17 cellular contexts compared by ENCODE assay signal in genomic region chr4:80264352-80264647, GRCh38. TPM values are rescaled to one million over a fixed set of nuclear protein-coding genes. Genes with fewer than 3 reads are reported as not detected.
A peak's percentile ranks its signal among the peaks of the same experiment; 100 is the strongest.
DNase-seq lines count a peak whose midpoint lies in the region; ATAC-seq and TF ChIP-seq lines count a peak whose summit lies in the region.
"Had no signal": no experiment of that assay in that cellular context is flagged by ENCODE, and none has a peak within 500 bp of the region (broad histone marks: within the 10 kb centered on the region; RNA-seq: fewer than 3 reads in every experiment).

No MANE protein-coding gene starts in this region.

- H3K23ac ChIP-seq in mesenchymal stem cell (ENCODE audit: low read length in 2 of 2), result no peak overlapping the region

- H3K4me1 ChIP-seq in endodermal cell (ENCODE audit: control insufficient read depth, insufficient read depth, low read length), result peaks cover 12% of the 10 kb centered on the region
- peaks cover 12% of the 10 kb centered on the region for H3K4me1 ChIP-seq in mesenchymal stem cell (ENCODE audit: control insufficient read depth, insufficient read depth, low read depth, low read length)

- H3K27me3 Mint-ChIP-seq in WTC11 (ENCODE audit: low read depth), result peaks cover 100% of the 10 kb centered on the region
- peaks cover 99% of the 10 kb centered on the region for H3K27me3 Mint-ChIP-seq in endodermal cell (ENCODE audit: insufficient read depth)
- H3K27me3 Mint-ChIP-seq in type B pancreatic cell, result peaks cover 99% of the 10 kb centered on the region

- no peak for TF ChIP-seq CTCF in WTC11 (IDR thresholded peaks at IDR 0.05)
- TF ChIP-seq CTCF in endodermal cell (conservative IDR thresholded peaks at IDR 0.05), result no peak
- no peak for TF ChIP-seq CTCF in type B pancreatic cell (conservative IDR thresholded peaks at IDR 0.05)
- no peak for TF ChIP-seq CTCF in GM13976 (IDR thresholded peaks at IDR 0.05; ENCODE audit: borderline replicate concordance, control extremely low read depth, extremely low read depth, insufficient read depth, missing control alignments)

- H3K4ac ChIP-seq in mesenchymal stem cell (ENCODE audit: low read depth in 1 of 2, low read length in 2 of 2), result no peak overlapping the region

- no peak overlapping the region for H3K27ac Mint-ChIP-seq in WTC11
- H3K27ac Mint-ChIP-seq in endodermal cell, result no peak overlapping the region
- H3K27ac Mint-ChIP-seq in type B pancreatic cell, result no peak overlapping the region
- H3K27ac Mint-ChIP-seq: H9 had no signal

- CTCF ChIA-PET in WTC11 (lab: Charles Lee), result interaction anchor here (1.3 kb wide), 2 partner anchors 59 to 62 kb away, joined by 4 to 5 read pairs; no protein-coding TSS in a partner anchor

- peaks cover 3% of the 10 kb centered on the region for H3K79me1 ChIP-seq in mesenchymal stem cell (replicated peaks; ENCODE audit: low read length, poor library complexity, severe bottlenecking)

- H2BK15ac ChIP-seq in mesenchymal stem cell (ENCODE audit: low read depth, poor library complexity, severe bottlenecking), result no peak overlapping the region

- H3K9me3 Mint-ChIP-seq in WTC11 (no peaks in the 10 kb centered on the region), endodermal cell (no peaks in the 10 kb centered on the region), type B pancreatic cell (peaks cover 6% of the 10 kb centered on the region)
- H3K9me3 Mint-ChIP-seq: H9 had no signal

- no peak overlapping the region for H3K18ac ChIP-seq in mesenchymal stem cell (ENCODE audit: low read depth in 1 of 2, low read length in 2 of 2)

- no peak overlapping the region for H4K91ac ChIP-seq in mesenchymal stem cell (ENCODE audit: low read length)

- no peak overlapping the region for H3K4me2 ChIP-seq in mesenchymal stem cell (ENCODE audit: low read length, poor library complexity, severe bottlenecking)

- in situ Hi-C loops in GM13976 (cut with MboI; ENCODE audit: low sequenced_read_pairs, unreplicated experiment), result no loop called here

- no peak overlapping the region for H2AFZ ChIP-seq in mesenchymal stem cell (ENCODE audit: low read depth, low read length)

- no peak for ATAC-seq in WTC11
- ATAC-seq: Panc1 had no signal

- no peak for DNase-seq in WTC11 (ENCODE audit: low spot score)
- DNase-seq in endodermal cell, result peak; percentile 46
- no peak for DNase-seq in mesenchymal stem cell
- no peak for DNase-seq in type B pancreatic cell (ENCODE audit: extremely low spot score, unreplicated experiment)
- no peak for DNase-seq in activated naive CD4-positive, alpha-beta T cell treated with Interleukin-2 at 50 U/mL for 16 hours
- no peak for DNase-seq in posterior cingulate gyrus
- DNase-seq in GM13976 (ENCODE audit: low spot score), result no peak
- DNase-seq: DMS79, NCI-H1092 treated with DMSO at 0.1 percent for 48 hours, NCI-H146, NCI-H2029 treated with DMSO at 0.1 percent for 48 hours, NCI-H2171 treated with DMSO at 0.1 percent for 48 hours, NCI-H446, NCI-H526 treated with DMSO at 0.1 percent for 48 hours had no signal

- intact Hi-C loops in posterior cingulate gyrus (cut with DNase I), result no loop called here

- H2BK12ac ChIP-seq in mesenchymal stem cell (ENCODE audit: low read length in 2 of 2), result no peak overlapping the region

- H3K14ac ChIP-seq in mesenchymal stem cell (ENCODE audit: low read length in 2 of 2), result no peak overlapping the region

- no peak overlapping the region for H2AK5ac ChIP-seq in mesenchymal stem cell (ENCODE audit: low read length, severe bottlenecking)

- no peaks in the 10 kb centered on the region for H3K36me3 ChIP-seq in endodermal cell (ENCODE audit: control insufficient read depth, insufficient read depth, low read length)
- H3K36me3 ChIP-seq in mesenchymal stem cell (ENCODE audit: control insufficient read depth in 1 of 2, insufficient read depth in 2 of 2, low read depth in 1 of 2, low read length in 2 of 2), result peaks cover 0 to 3% of the 10 kb centered on the region in 2 experiments

- H2BK120ac ChIP-seq in mesenchymal stem cell (ENCODE audit: low read depth, low read length), result no peak overlapping the region

- H3K4me3 Mint-ChIP-seq in WTC11 (peak overlapping the region; percentile 63), endodermal cell (peak overlapping the region; percentile 48), type B pancreatic cell (peak overlapping the region; percentile 93)

- H4K8ac ChIP-seq in mesenchymal stem cell (ENCODE audit: low read length), result no peak overlapping the region

- H3K9me3 ChIP-seq in endodermal cell (ENCODE audit: control insufficient read depth, low read length) (no peaks in the 10 kb centered on the region), mesenchymal stem cell (ENCODE audit: control insufficient read depth, low read length) (no peaks in the 10 kb centered on the region)
- H3K9me3 ChIP-seq: SJSA1 had no signal

- H3K4me1 Mint-ChIP-seq in WTC11 (peaks cover 60% of the 10 kb centered on the region), endodermal cell (peaks cover 52% of the 10 kb centered on the region), type B pancreatic cell (ENCODE audit: unreplicated experiment) (peaks cover 36% of the 10 kb centered on the region)

- H3K27ac ChIP-seq in endodermal cell (ENCODE audit: low read depth, low read length) (no peak overlapping the region), mesenchymal stem cell (ENCODE audit: low read length, poor library complexity, severe bottlenecking) (no peak overlapping the region)
- H3K27ac ChIP-seq: SJSA1 had no signal

- WGBS in endodermal cell (ENCODE audit: insufficient coverage in 1 of 2, insufficient read length in 1 of 2), 2 experiments, result 14% methylated on average over 3 to 4 of the region's 4 CpGs
- 14% methylated on average over 4 of the region's 4 CpGs for WGBS in mesenchymal stem cell

- H3K9ac ChIP-seq in endodermal cell (ENCODE audit: extremely low read depth, low read length, poor library complexity, severe bottlenecking) (no peak overlapping the region), mesenchymal stem cell (ENCODE audit: low read length) (peak overlapping the region; percentile 21)

- H3K36me3 Mint-ChIP-seq in WTC11 (no peaks in the 10 kb centered on the region), endodermal cell (ENCODE audit: low read depth) (no peaks in the 10 kb centered on the region), type B pancreatic cell (no peaks in the 10 kb centered on the region)

- H3K27me3 ChIP-seq in endodermal cell (ENCODE audit: control insufficient read depth, insufficient read depth, low read length, poor library complexity, severe bottlenecking) (peaks cover 99% of the 10 kb centered on the region), mesenchymal stem cell (ENCODE audit: control insufficient read depth in 1 of 2, insufficient read depth in 1 of 2, low read length in 2 of 2) (peaks cover 5 to 6% of the 10 kb centered on the region in 2 experiments)
- H3K27me3 ChIP-seq: SJSA1 had no signal

- H3K4me3 ChIP-seq in endodermal cell (ENCODE audit: low read length) (peak overlapping the region; percentile 74), mesenchymal stem cell (ENCODE audit: insufficient read depth in 1 of 2, low read depth in 1 of 2, low read length in 2 of 2) (peak overlapping the region in 1 of 2 experiments; percentile 64)
- H3K4me3 ChIP-seq: SJSA1 had no signal

- H2BK5ac ChIP-seq in mesenchymal stem cell (ENCODE audit: low read depth, low read length, poor library complexity, severe bottlenecking), result no peak overlapping the region

- POLR2A ChIA-PET in WTC11 (lab: Charles Lee), result no interaction called here

TF ChIP-seq in WTC11, 78 proteins besides CTCF, POLR2A, EP300 and RAD21 (continues in another document):
- TF ChIP-seq ZNF532 (CRISPR knock-in tag; IDR thresholded peaks at IDR 0.05; ENCODE audit: borderline replicate concordance) (no peak), KAT7 (CRISPR knock-in tag; IDR thresholded peaks at IDR 0.05; ENCODE audit: borderline replicate concordance) (no peak), ESRRA (CRISPR knock-in tag; IDR thresholded peaks at IDR 0.05; ENCODE audit: borderline replicate concordance) (no peak)

RNA-seq across cellular contexts. Expression of gene FGF5, which starts 2.2 kb away (rescaled TPM):
- total RNA-seq in WTC11 (2021), result not detected in 3 replicates
- 1 to 10 TPM in 1 of 2 donors, under 1 TPM in 1; 0.49 to 1.6 TPM for total RNA-seq in endodermal cell
- not detected for polyA plus RNA-seq in endodermal cell (2013, experiment 1 of 2)
- 0.08 TPM for polyA plus RNA-seq in endodermal cell (2013, experiment 2 of 2)
- polyA plus RNA-seq in mesenchymal stem cell (2013, experiment 1 of 2), result 3.1 TPM
- polyA plus RNA-seq in mesenchymal stem cell (2013, experiment 2 of 2), result 3.2 TPM
- 0.75 and 0.76 TPM in 2 replicates for total RNA-seq in type B pancreatic cell (ENCODE audit: low replicate concordance)
- total RNA-seq: H9 had no signal
